1 cellular context compared by ENCODE assay signal in genomic region chr21:43750339-43751033, GRCh38.
TF ChIP-seq lines count a peak whose summit lies in the region.

No MANE protein-coding gene starts in this region.

TF ChIP-seq in endothelial cell of umbilical vein, 7 proteins besides CTCF, POLR2A, EP300 and RAD21 (continued from another document):
- TF ChIP-seq FOS (IDR thresholded peaks at IDR 0.05; ENCODE audit: borderline replicate concordance, insufficient read depth, low read length) = no peak
- no peak for TF ChIP-seq MYC (IDR thresholded peaks at IDR 0.05; ENCODE audit: low read depth, low read length)
